1 cellular context compared by ENCODE assay signal in the genomic region with DNA sequence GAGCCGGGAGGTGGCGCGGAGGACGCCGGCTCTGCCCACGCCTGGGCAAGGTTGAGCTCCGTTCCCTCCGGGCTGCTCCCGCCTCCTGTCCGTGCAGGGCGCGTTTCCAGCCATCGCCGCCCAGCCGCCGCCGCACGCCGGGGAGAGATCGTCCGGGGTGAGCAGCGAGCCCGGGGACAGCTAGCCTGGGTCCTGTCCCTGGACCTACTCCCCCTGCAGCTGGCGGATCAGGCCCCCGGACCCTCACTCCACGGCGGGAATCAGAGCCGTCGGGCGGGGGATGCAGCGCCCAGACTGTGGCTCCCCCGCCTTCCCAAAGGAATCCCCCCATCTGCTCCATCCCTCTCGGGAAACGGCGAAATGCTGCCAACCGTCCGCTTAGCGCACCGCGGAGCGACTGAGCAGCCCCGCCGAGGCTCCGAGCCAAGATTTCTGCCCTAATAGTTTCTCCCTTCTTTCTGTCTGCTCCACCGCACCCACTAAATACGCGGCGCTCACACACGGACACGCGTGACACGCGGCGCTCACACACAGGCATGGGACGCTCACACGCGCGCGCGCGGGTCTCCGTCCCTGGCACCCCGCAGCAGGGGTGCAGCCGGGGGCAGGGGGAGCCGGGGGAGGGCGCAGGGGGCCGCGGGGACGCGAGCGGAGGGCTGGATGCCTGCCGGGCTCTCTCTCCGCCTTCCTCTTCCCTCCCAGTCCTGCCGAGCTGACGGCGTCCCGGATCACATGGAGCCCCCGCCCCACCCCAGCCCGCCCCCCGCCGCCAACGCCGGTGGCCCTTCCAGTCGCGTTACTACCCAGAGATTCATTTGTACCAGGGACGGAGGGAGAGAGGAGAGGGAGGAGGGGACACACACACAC.
TF ChIP-seq lines count a peak whose summit lies in the region.

TSS of gene KCNJ5 (plus strand) at position 814 of the 867 bp plus-strand sequence. CDS start 19,918 bp downstream, outside the sequence.

TF ChIP-seq in HepG2, 621 proteins besides CTCF, POLR2A, EP300 and RAD21 (continued from another document):
- TF ChIP-seq, protein P1, sequence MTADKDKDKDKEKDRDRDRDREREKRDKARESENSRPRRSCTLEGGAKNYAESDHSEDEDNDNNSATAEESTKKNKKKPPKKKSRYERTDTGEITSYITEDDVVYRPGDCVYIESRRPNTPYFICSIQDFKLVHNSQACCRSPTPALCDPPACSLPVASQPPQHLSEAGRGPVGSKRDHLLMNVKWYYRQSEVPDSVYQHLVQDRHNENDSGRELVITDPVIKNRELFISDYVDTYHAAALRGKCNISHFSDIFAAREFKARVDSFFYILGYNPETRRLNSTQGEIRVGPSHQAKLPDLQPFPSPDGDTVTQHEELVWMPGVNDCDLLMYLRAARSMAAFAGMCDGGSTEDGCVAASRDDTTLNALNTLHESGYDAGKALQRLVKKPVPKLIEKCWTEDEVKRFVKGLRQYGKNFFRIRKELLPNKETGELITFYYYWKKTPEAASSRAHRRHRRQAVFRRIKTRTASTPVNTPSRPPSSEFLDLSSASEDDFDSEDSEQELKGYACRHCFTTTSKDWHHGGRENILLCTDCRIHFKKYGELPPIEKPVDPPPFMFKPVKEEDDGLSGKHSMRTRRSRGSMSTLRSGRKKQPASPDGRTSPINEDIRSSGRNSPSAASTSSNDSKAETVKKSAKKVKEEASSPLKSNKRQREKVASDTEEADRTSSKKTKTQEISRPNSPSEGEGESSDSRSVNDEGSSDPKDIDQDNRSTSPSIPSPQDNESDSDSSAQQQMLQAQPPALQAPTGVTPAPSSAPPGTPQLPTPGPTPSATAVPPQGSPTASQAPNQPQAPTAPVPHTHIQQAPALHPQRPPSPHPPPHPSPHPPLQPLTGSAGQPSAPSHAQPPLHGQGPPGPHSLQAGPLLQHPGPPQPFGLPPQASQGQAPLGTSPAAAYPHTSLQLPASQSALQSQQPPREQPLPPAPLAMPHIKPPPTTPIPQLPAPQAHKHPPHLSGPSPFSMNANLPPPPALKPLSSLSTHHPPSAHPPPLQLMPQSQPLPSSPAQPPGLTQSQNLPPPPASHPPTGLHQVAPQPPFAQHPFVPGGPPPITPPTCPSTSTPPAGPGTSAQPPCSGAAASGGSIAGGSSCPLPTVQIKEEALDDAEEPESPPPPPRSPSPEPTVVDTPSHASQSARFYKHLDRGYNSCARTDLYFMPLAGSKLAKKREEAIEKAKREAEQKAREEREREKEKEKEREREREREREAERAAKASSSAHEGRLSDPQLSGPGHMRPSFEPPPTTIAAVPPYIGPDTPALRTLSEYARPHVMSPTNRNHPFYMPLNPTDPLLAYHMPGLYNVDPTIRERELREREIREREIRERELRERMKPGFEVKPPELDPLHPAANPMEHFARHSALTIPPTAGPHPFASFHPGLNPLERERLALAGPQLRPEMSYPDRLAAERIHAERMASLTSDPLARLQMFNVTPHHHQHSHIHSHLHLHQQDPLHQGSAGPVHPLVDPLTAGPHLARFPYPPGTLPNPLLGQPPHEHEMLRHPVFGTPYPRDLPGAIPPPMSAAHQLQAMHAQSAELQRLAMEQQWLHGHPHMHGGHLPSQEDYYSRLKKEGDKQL (CRISPR knock-in tag; IDR thresholded peaks at IDR 0.05; ENCODE audit: low read depth), result no peak
- TF ChIP-seq HNRNPLL (IDR thresholded peaks at IDR 0.05; ENCODE audit: low read depth, low read length, poor library complexity, severe bottlenecking) (peak; percentile 45), TOPORS (CRISPR knock-in tag; IDR thresholded peaks at IDR 0.05) (no peak), ONECUT2 (CRISPR knock-in tag; IDR thresholded peaks at IDR 0.05) (no peak), DNMT1 (CRISPR knock-in tag; IDR thresholded peaks at IDR 0.05) (no peak), ZNF331 (CRISPR knock-in tag; IDR thresholded peaks at IDR 0.05) (no peak), POLR2G (IDR thresholded peaks at IDR 0.05; ENCODE audit: low read depth, low read length) (no peak), MAFF (IDR thresholded peaks at IDR 0.05; ENCODE audit: low read depth, low read length) (no peak), TEAD3 (CRISPR knock-in tag; optimal IDR thresholded peaks at IDR 0.05; ENCODE audit: borderline replicate concordance) (no peak), FOSL2 (CRISPR knock-in tag; IDR thresholded peaks at IDR 0.05) (no peak), ZNF678 (CRISPR knock-in tag; IDR thresholded peaks at IDR 0.05) (no peak), CREB1 (IDR thresholded peaks at IDR 0.05) (no peak), CREB1 (CRISPR knock-in tag; IDR thresholded peaks at IDR 0.05) (no peak), CC2D1A (CRISPR knock-in tag; IDR thresholded peaks at IDR 0.05) (no peak), ZSCAN25 (CRISPR knock-in tag; IDR thresholded peaks at IDR 0.05) (0 out of 2 replicates have a peak, but pooled peaks have one; percentile 20), GABPB1 (CRISPR knock-in tag; IDR thresholded peaks at IDR 0.05) (peak; percentile 34; the same call in 1 of the 2 replicates)
- TF ChIP-seq, protein P2, sequence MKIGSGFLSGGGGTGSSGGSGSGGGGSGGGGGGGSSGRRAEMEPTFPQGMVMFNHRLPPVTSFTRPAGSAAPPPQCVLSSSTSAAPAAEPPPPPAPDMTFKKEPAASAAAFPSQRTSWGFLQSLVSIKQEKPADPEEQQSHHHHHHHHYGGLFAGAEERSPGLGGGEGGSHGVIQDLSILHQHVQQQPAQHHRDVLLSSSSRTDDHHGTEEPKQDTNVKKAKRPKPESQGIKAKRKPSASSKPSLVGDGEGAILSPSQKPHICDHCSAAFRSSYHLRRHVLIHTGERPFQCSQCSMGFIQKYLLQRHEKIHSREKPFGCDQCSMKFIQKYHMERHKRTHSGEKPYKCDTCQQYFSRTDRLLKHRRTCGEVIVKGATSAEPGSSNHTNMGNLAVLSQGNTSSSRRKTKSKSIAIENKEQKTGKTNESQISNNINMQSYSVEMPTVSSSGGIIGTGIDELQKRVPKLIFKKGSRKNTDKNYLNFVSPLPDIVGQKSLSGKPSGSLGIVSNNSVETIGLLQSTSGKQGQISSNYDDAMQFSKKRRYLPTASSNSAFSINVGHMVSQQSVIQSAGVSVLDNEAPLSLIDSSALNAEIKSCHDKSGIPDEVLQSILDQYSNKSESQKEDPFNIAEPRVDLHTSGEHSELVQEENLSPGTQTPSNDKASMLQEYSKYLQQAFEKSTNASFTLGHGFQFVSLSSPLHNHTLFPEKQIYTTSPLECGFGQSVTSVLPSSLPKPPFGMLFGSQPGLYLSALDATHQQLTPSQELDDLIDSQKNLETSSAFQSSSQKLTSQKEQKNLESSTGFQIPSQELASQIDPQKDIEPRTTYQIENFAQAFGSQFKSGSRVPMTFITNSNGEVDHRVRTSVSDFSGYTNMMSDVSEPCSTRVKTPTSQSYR (CRISPR knock-in tag; IDR thresholded peaks at IDR 0.05; ENCODE audit: borderline replicate concordance), result no peak
